15 cellular contexts compared by ENCODE assay signal in the genomic region with DNA sequence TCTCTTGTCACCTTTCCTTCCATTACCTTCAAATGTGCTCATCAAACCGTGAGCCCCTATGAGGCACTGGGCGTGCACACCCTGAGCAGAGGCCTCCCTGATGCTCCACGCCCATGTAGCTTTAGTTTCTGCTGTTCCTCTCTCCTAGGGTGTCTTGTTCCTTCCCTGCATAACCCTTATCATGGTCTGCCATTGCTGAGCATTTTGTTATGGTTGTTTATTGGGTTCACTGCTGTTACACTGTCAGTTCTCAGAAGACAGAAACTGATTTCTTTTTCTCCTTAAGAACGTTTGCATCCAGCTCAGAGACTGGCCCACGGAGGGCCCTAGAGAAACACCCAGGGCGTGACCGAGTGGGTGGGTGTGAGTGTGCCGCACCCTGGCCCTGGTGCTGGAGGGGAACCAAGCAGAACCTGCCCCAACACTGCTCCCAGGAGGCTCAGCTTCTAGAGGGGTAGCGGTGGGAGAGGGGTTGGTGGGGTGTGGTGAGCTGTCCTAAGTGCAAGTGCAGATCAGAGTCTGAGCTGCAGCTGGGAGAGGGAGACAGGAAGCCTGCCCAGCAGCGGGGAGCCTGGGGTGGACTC.
"Had no signal": no experiment of that assay in that cellular context is flagged by ENCODE, and none has a peak within 500 bp of the region (broad histone marks: within the 10 kb centered on the region; RNA-seq: fewer than 3 reads in every experiment).

No MANE protein-coding gene starts in this region.

- H3K27ac Mint-ChIP-seq: neural progenitor cell, type B pancreatic cell had no signal

- H3K9me3 Mint-ChIP-seq: neural progenitor cell, type B pancreatic cell had no signal

- ATAC-seq: SK-N-SH treated with all-trans-retinoic acid at 6 μM for 48 hours had no signal

- DNase-seq: activated gamma-delta T cell; activated T-cell treated with anti-CD3 and anti-CD28 coated beads, Interleukin-2, amount 50 U/mL, for 1 hour; left ventricle myocardium inferior; retina; stimulated activated CD4-positive, alpha-beta T cell treated with anti-CD3 and anti-CD28 coated beads, Interleukin-1b, Interleukin-23, amount 100 ng/mL, for 48 hours; stimulated activated naive CD4-positive, alpha-beta T cell; substantia nigra had no signal

- H3K9me3 ChIP-seq: left ventricle myocardium inferior had no signal

- FAIRE-seq: colon, endothelial cell of umbilical vein, frontal cortex, keratinocyte had no signal

- H2AFZ ChIP-seq: neural progenitor cell, parathyroid adenoma had no signal

- H3K4me1 ChIP-seq: neural progenitor cell, parathyroid adenoma had no signal

- H3K36me3 ChIP-seq: left ventricle myocardium inferior, neural progenitor cell had no signal

- H3K4me2 ChIP-seq: neural progenitor cell had no signal

- H3K9ac ChIP-seq: neural progenitor cell, parathyroid adenoma had no signal

- H3K79me2 ChIP-seq: parathyroid adenoma had no signal

- H3K27ac ChIP-seq: left ventricle myocardium inferior, neural progenitor cell, parathyroid adenoma had no signal

- H3K36me3 Mint-ChIP-seq: neural progenitor cell, type B pancreatic cell had no signal

- H3K4me1 Mint-ChIP-seq: neural progenitor cell had no signal

- H3K4me3 Mint-ChIP-seq: neural progenitor cell, type B pancreatic cell had no signal

- H3K4me3 ChIP-seq: left ventricle myocardium inferior, neural progenitor cell had no signal
